Comparison of ENCODE assay signal across 24 cellular contexts in genomic region chr2:204436267-204436666, GRCh38.
DNase-seq lines count a peak whose midpoint lies in the region; ATAC-seq, FAIRE-seq and TF ChIP-seq lines count a peak whose summit lies in the region.
"Had no signal": no experiment of that assay in that cellular context is flagged by ENCODE, and none has a peak within 500 bp of the region (broad histone marks: within the 10 kb centered on the region; RNA-seq: fewer than 3 reads in every experiment).

No MANE protein-coding gene starts in this region.

- no peaks in the 10 kb centered on the region for H4K20me1 ChIP-seq in K562 (replicated peaks; ENCODE audit: control insufficient read depth, insufficient read depth, low read length)
- H4K20me1 ChIP-seq in HepG2 (ENCODE audit: insufficient read depth, low read length), result no peaks in the 10 kb centered on the region

- H3K27me3 ChIP-seq in K562 (ENCODE audit: control insufficient read depth in 2 of 2, insufficient read depth in 2 of 2, low read length in 2 of 2) (no peaks in the 10 kb centered on the region), HepG2 (ENCODE audit: control insufficient read depth in 1 of 2, insufficient read depth in 2 of 2, low read length in 2 of 2) (no peaks in the 10 kb centered on the region), rectal smooth muscle tissue (ENCODE audit: control insufficient read depth, insufficient read depth, low read length) (no peaks in the 10 kb centered on the region), breast epithelium (no peaks in the 10 kb centered on the region)
- H3K27me3 ChIP-seq: SJSA1 had no signal

- in situ Hi-C loops in K562 (cut with MboI), result no loop called here
- in situ Hi-C loops in HepG2 (cut with HindIII; ENCODE audit: extremely low pct_ligation_motif_present, low pct_unique_long_range_greater_than_20kb), result no loop called here

- H3K27ac ChIP-seq in K562 (ENCODE audit: extremely low read depth, low read depth, low read length), result no peak overlapping the region
- H3K27ac ChIP-seq in HepG2 (ENCODE audit: extremely low read length, insufficient read depth, low read length), result peak overlapping the region; percentile 2
- peak overlapping the region; percentile 30 for H3K27ac ChIP-seq in rectal smooth muscle tissue (ENCODE audit: low read depth, low read length)
- H3K27ac ChIP-seq in breast epithelium, result no peak overlapping the region
- H3K27ac ChIP-seq: GM23248, SJSA1 had no signal

- CTCF ChIA-PET in K562 (lab: Yijun Ruan, JAX; ENCODE audit: low intra/inter-chr PET ratio) (no interaction called here), HepG2 (lab: Yijun Ruan, JAX; ENCODE audit: low intra/inter-chr PET ratio, low total read pairs) (no interaction called here)

- H3K4me3 ChIP-seq in K562, result no peak overlapping the region
- H3K4me3 ChIP-seq in HepG2 (replicated peaks in 1 of 3; ENCODE audit: insufficient read depth in 1 of 3, low read depth in 2 of 3, low read length in 3 of 3), result no peak overlapping the region
- no peak overlapping the region for H3K4me3 ChIP-seq in rectal smooth muscle tissue (ENCODE audit: low read length)
- H3K4me3 ChIP-seq in breast epithelium, result no peak overlapping the region
- H3K4me3 ChIP-seq: GM23248, SJSA1 had no signal

- TF ChIP-seq EP300 in K562 (IDR thresholded peaks at IDR 0.05; ENCODE audit: low read length) (no peak), HepG2 (IDR thresholded peaks at IDR 0.05; ENCODE audit: low read depth in 2 of 2, low read length in 2 of 2) (no peak), HepG2 (CRISPR knock-in tag; IDR thresholded peaks at IDR 0.05; ENCODE audit: borderline replicate concordance) (no peak)

- intact Hi-C loops in K562 (cut with micrococcal nuclease) (loop anchor here (10.0 kb wide), 1 partner anchor 111 kb away; no protein-coding TSS in a partner anchor), HepG2 (cut with micrococcal nuclease; ENCODE audit: unreplicated experiment) (no loop called here), breast epithelium (cut with DNase I; ENCODE audit: low total_unique reads) (loop anchor here (5.0 kb wide), 1 partner anchor 701 kb away; no protein-coding TSS in a partner anchor)

- H3K4me2 ChIP-seq in K562 (ENCODE audit: insufficient read depth, low read length) (no peak overlapping the region), HepG2 (ENCODE audit: low read depth, low read length) (no peak overlapping the region)

- BruUV-seq in K562 (replicated peaks; lab: Mats Ljungman, UMichigan) (no TSS peak), HepG2 (replicated peaks; lab: Mats Ljungman, UMichigan) (no TSS peak)

- WGBS in K562 (ENCODE audit: insufficient coverage, low coverage, missing lambda C conversion rate), result 43% methylated on average over 1 of the region's 1 CpG
- 3% methylated on average over 1 of the region's 1 CpG for WGBS in HepG2 (ENCODE audit: low lambda C conversion rate)

- DNase-seq in EH (ENCODE audit: low read depth) (peak; percentile 34), K562 (ENCODE audit: extremely low read depth in 1 of 4, low spot score in 3 of 4) (no peak), HepG2 (ENCODE audit: low spot score) (peak; percentile 45), breast epithelium (ENCODE audit: low spot score in 2 of 2) (no peak), T-helper 2 cell (no peak)
- DNase-seq in stimulated activated CD4-positive, alpha-beta T cell treated with anti-CD3 and anti-CD28 coated beads, Interleukin-4, amount 100 ng/mL, for 24 hours, result no peak
- DNase-seq: C1 segment of cervical spinal cord; Calu3; CD8-positive, alpha-beta T cell; DMS153; GM23248; H9; KBM-7; MM.1S; NCI-H1092 treated with DMSO at 0.1 percent for 48 hours; NCI-H146; NCI-H2029; NCI-H226; NCI-H510A treated with DMSO at 0.1 percent for 48 hours; NCI-H774 had no signal

- FAIRE-seq in K562 (lab: Jason Lieb, UNC) (no peak), HepG2 (lab: Jason Lieb, UNC) (no peak)

- POLR2A ChIA-PET in K562 (lab: Yijun Ruan, JAX) (interaction anchor here (0.6 kb wide), 1 partner anchor 12 kb away, joined by 3 read pairs; no protein-coding TSS in a partner anchor), HepG2 (lab: Yijun Ruan, JAX) (interaction anchor here (0.7 kb wide), 1 partner anchor 110 kb away, joined by 3 read pairs; no protein-coding TSS in a partner anchor)

- H3K9me1 ChIP-seq in K562 (ENCODE audit: control insufficient read depth, insufficient read depth, low read length), result no peaks in the 10 kb centered on the region

- H3K9me3 ChIP-seq in K562 (replicated peaks; ENCODE audit: control insufficient read depth, insufficient read depth, low read depth, low read length) (peaks cover 14% of the 10 kb centered on the region), HepG2 (ENCODE audit: low read length) (peaks cover 84% of the 10 kb centered on the region), breast epithelium (peaks cover 6 to 17% of the 10 kb centered on the region in 2 donors)
- H3K9me3 ChIP-seq: SJSA1 had no signal

- H3K36me3 ChIP-seq in K562 (ENCODE audit: control insufficient read depth, insufficient read depth, low read length), result no peaks in the 10 kb centered on the region
- no peaks in the 10 kb centered on the region for H3K36me3 ChIP-seq in HepG2 (replicated peaks in 1 of 2; ENCODE audit: control insufficient read depth in 1 of 2, insufficient read depth in 2 of 2, low read length in 2 of 2)
- no peaks in the 10 kb centered on the region for H3K36me3 ChIP-seq in rectal smooth muscle tissue (ENCODE audit: control insufficient read depth, insufficient read depth, low read length)
- H3K36me3 ChIP-seq in breast epithelium, result no peaks in the 10 kb centered on the region
- H3K36me3 ChIP-seq: SJSA1 had no signal

- ATAC-seq in K562 (no peak), HepG2 (no peak), GM19395 (IDR thresholded peaks at IDR 0.05; ENCODE audit: unreplicated experiment) (no peak)
- ATAC-seq: CD8-positive, alpha-beta T cell; Right ventricle myocardium inferior had no signal

- peak overlapping the region; percentile 45; the same call in 1 of the 2 replicates for H2AFZ ChIP-seq in K562 (ENCODE audit: low read depth, low read length)
- H2AFZ ChIP-seq in HepG2 (ENCODE audit: low read length), result no peak overlapping the region
- H2AFZ ChIP-seq: GM23248 had no signal

- no peak overlapping the region; a peak in 1 of 4 replicates for H3K9ac ChIP-seq in K562 (ENCODE audit: insufficient read depth in 1 of 2, low read depth in 2 of 2, low read length in 2 of 2)
- no peak overlapping the region for H3K9ac ChIP-seq in HepG2 (ENCODE audit: insufficient read depth, low read depth, low read length)
- H3K9ac ChIP-seq in rectal smooth muscle tissue (ENCODE audit: low read length), result no peak overlapping the region
- H3K9ac ChIP-seq: GM23248 had no signal

- TF ChIP-seq POLR2A in K562 (conservative IDR thresholded peaks at IDR 0.05) (no peak), HepG2 (IDR thresholded peaks at IDR 0.05; ENCODE audit: insufficient read depth in 1 of 2, low read depth in 2 of 2, low read length in 2 of 2) (no peak), breast epithelium (IDR thresholded peaks at IDR 0.05) (no peak)

- TF ChIP-seq CTCF in K562 (IDR thresholded peaks at IDR 0.05 in 2 of 3, conservative IDR thresholded peaks at IDR 0.05 in 1 of 3; ENCODE audit: insufficient read depth in 2 of 3, low read depth in 1 of 3, low read length in 3 of 3) (no peak), HepG2 (CRISPR knock-in tag; IDR thresholded peaks at IDR 0.05) (no peak), breast epithelium (IDR thresholded peaks at IDR 0.05) (no peak)

- TF ChIP-seq RAD21 in K562 (CRISPR knock-in tag; conservative IDR thresholded peaks at IDR 0.05 in 1 of 2, IDR thresholded peaks at IDR 0.05 in 1 of 2) (no peak), HepG2 (CRISPR knock-in tag; IDR thresholded peaks at IDR 0.05) (no peak)

- H3K79me2 ChIP-seq in K562 (ENCODE audit: control insufficient read depth, insufficient read depth, low read length) (no peaks in the 10 kb centered on the region), HepG2 (ENCODE audit: insufficient read depth, low read length) (no peaks in the 10 kb centered on the region)

- H3K4me1 ChIP-seq in K562 (replicated peaks in 1 of 2; ENCODE audit: control insufficient read depth in 2 of 2, insufficient read depth in 2 of 2, low read length in 2 of 2), result peaks cover 0 to 28% of the 10 kb centered on the region in 2 experiments; a peak in 4 of 5 replicates
- H3K4me1 ChIP-seq in HepG2 (ENCODE audit: insufficient read depth, low read length), result peaks cover 35% of the 10 kb centered on the region
- peaks cover 5% of the 10 kb centered on the region for H3K4me1 ChIP-seq in rectal smooth muscle tissue (ENCODE audit: control insufficient read depth, insufficient read depth, low read length)
- no peaks in the 10 kb centered on the region for H3K4me1 ChIP-seq in breast epithelium

TF ChIP-seq in K562, 482 proteins besides CTCF, POLR2A, EP300 and RAD21 (continues in another document):
- TF ChIP-seq BMI1 (IDR thresholded peaks at IDR 0.05; ENCODE audit: low read length) (no peak), CBFA2T3 (IDR thresholded peaks at IDR 0.05) (no peak), CBX1 (IDR thresholded peaks at IDR 0.05; ENCODE audit: low read depth) (no peak), ZNF76 (CRISPR knock-in tag; IDR thresholded peaks at IDR 0.05; ENCODE audit: borderline replicate concordance) (no peak)

TF ChIP-seq in HepG2, 621 proteins besides CTCF, POLR2A, EP300 and RAD21 (continues in another document):
- 0 out of 2 replicates have a peak, but pooled peaks have one; percentile 34 for TF ChIP-seq PHF21A (CRISPR knock-in tag; IDR thresholded peaks at IDR 0.05)
- TF ChIP-seq ZNF644 (CRISPR knock-in tag; IDR thresholded peaks at IDR 0.05; ENCODE audit: low read depth), result 0 out of 2 replicates have a peak, but pooled peaks have one; percentile 7
- 0 out of 2 replicates have a peak, but pooled peaks have one; percentile 5 for TF ChIP-seq HNF4A (CRISPR knock-in tag; IDR thresholded peaks at IDR 0.05)
- no peak for TF ChIP-seq ZBTB37 (CRISPR knock-in tag; IDR thresholded peaks at IDR 0.05)

Comparison
In these comparisons a context has a peak if more than half of its experiments do, and no peak if none do; other contexts are left out.
1. DNase-seq: peak in EH (single experiment) and HepG2 (single experiment); none in K562 (0 of 4), breast epithelium (0 of 2), stimulated activated CD4-positive, alpha-beta T cell treated with anti-CD3 and anti-CD28 coated beads, Interleukin-4, amount 100 ng/mL, for 24 hours (single experiment) and T-helper 2 cell (0 of 5).
2. H3K27ac ChIP-seq: peak in HepG2 (single experiment) and rectal smooth muscle tissue (single experiment); none in K562 (single experiment) and breast epithelium (0 of 2).